In genomic region chr15:55796321-55796965, GRCh38 we compare ENCODE assay signal across 21 cellular contexts. TPM values are rescaled to one million over a fixed set of nuclear protein-coding genes. Genes with fewer than 3 reads are reported as not detected.
DNase-seq lines count a peak whose midpoint lies in the region; TF ChIP-seq lines count a peak whose summit lies in the region.
"Had no signal": no experiment of that assay in that cellular context is flagged by ENCODE, and none has a peak within 500 bp of the region (broad histone marks: within the 10 kb centered on the region; RNA-seq: fewer than 3 reads in every experiment).

No MANE protein-coding gene starts in this region.

- no peak for TF ChIP-seq POLR2A in suprapubic skin (IDR thresholded peaks at IDR 0.05)

- TF ChIP-seq CTCF in choroid plexus epithelial cell (conservative IDR thresholded peaks at IDR 0.05; ENCODE audit: low read depth, low read length), result no peak
- no peak for TF ChIP-seq CTCF in suprapubic skin (IDR thresholded peaks at IDR 0.05)

- H3K27me3 ChIP-seq in GM23248 (replicated peaks; ENCODE audit: insufficient read depth) (no peaks in the 10 kb centered on the region), suprapubic skin (no peaks in the 10 kb centered on the region)

- no peak overlapping the region for H3K27ac ChIP-seq in GM23248
- H3K27ac ChIP-seq in suprapubic skin, result no peak overlapping the region
- H3K27ac ChIP-seq: dorsolateral prefrontal cortex, parathyroid adenoma, WERI-Rb-1 had no signal

- no peak overlapping the region for H2AFZ ChIP-seq in GM23248
- H2AFZ ChIP-seq: parathyroid adenoma had no signal

- H3K9me3 ChIP-seq in GM23248 (ENCODE audit: low read depth), result no peaks in the 10 kb centered on the region
- H3K9me3 ChIP-seq in suprapubic skin, result no peaks in the 10 kb centered on the region
- H3K9me3 ChIP-seq: Caco-2 had no signal

- no peaks in the 10 kb centered on the region for H3F3A ChIP-seq in GM23248 (ENCODE audit: insufficient read depth)

- no peak for TF ChIP-seq EP300 in suprapubic skin (IDR thresholded peaks at IDR 0.05)

- no peaks in the 10 kb centered on the region for H3K36me3 ChIP-seq in GM23248 (ENCODE audit: low read depth)
- H3K36me3 ChIP-seq in suprapubic skin, result no peaks in the 10 kb centered on the region
- H3K36me3 ChIP-seq: WERI-Rb-1 had no signal

- no peak overlapping the region for H3K9ac ChIP-seq in GM23248
- H3K9ac ChIP-seq: parathyroid adenoma had no signal

- peak; percentile 33 for DNase-seq in GM23248
- peak; percentile 79 for DNase-seq in NCI-H69 (lab: John Stamatoyannopoulos, UW)
- DNase-seq in choroid plexus epithelial cell (ENCODE audit: low read depth), result peak; percentile 63
- peak; percentile 80 for DNase-seq in myocyte (ENCODE audit: low read depth)
- DNase-seq in OCI-M2 (lab: John Stamatoyannopoulos, UW; ENCODE audit: unreplicated experiment), result no peak
- no peak for DNase-seq in suprapubic skin (ENCODE audit: low spot score in 2 of 2)
- DNase-seq in HPDE6-E6E7 (ENCODE audit: extremely low spot score), result no peak
- no peak for DNase-seq in activated CD4-positive, alpha-beta T cell treated with anti-CD3 and anti-CD28 coated beads, Interleukin-2, amount 50 U/mL, for 48 hours
- DNase-seq: activated CD4-positive, alpha-beta memory T cell treated with anti-CD3 and anti-CD28 coated beads for 36 hours; activated naive CD4-positive, alpha-beta T cell treated with anti-CD3 and anti-CD28 coated beads, Interleukin-2, amount 10 ng/mL, durations not matched to agents 7 days and 5 days; activated T-cell treated with anti-CD3 and anti-CD28 coated beads, Interleukin-2, amount 50 U/mL, for 1 hour; Caco-2; dorsolateral prefrontal cortex; erythroblast; Kasumi-1; naive B cell; NCI-H1436 treated with DMSO at 0.1 percent for 48 hours; Right ventricle myocardium superior; T-helper 1 cell; WERI-Rb-1 had no signal

- no peaks in the 10 kb centered on the region for H3K9me2 ChIP-seq in GM23248 (ENCODE audit: insufficient read depth)

- H3K4me3 ChIP-seq in GM23248 (no peak overlapping the region), choroid plexus epithelial cell (ENCODE audit: low read depth, low read length) (no peak overlapping the region), suprapubic skin (no peak overlapping the region)
- H3K4me3 ChIP-seq: dorsolateral prefrontal cortex had no signal

- WGBS in GM23248 (ENCODE audit: low coverage in 1 of 2, low lambda C conversion rate in 2 of 2, missing lambda C conversion rate in 2 of 2), 2 experiments, result 36 to 39% methylated on average over 4 of the region's 4 CpGs
- WGBS in suprapubic skin, result 46% methylated on average over 4 of the region's 4 CpGs

- H4K20me1 ChIP-seq in GM23248 (ENCODE audit: insufficient read depth), result no peaks in the 10 kb centered on the region

- H3K4me1 ChIP-seq in GM23248 (ENCODE audit: insufficient read depth), result peaks cover 13% of the 10 kb centered on the region
- peaks cover 3% of the 10 kb centered on the region for H3K4me1 ChIP-seq in suprapubic skin

- in situ Hi-C loops in GM23248 (cut with MboI), result no loop called here

- no peak overlapping the region for H3K4me2 ChIP-seq in GM23248 (ENCODE audit: unreplicated experiment)

- no peaks in the 10 kb centered on the region for H3K79me2 ChIP-seq in GM23248 (ENCODE audit: insufficient read depth)
- H3K79me2 ChIP-seq: parathyroid adenoma had no signal

RNA-seq across cellular contexts. Expression of gene PRTG, which starts 53.5 kb away (rescaled TPM):
- under 0.01 TPM in 1 of 2 replicates, not detected in the other for total RNA-seq in GM23248 (2014; rRNA removed; shearing (Covaris generic))
- polyA plus RNA-seq in GM23248 (2016; fragmentation: Nextera tagmentation; extraction: Ambion mirVana), result not detected in 2 replicates
- total RNA-seq in myocyte (1.7 and 3.7 TPM in 2 replicates), suprapubic skin (under 1 TPM in 3 of 4 donors, not detected in 1; 0.08 to 0.49 (median 0.24) TPM)
- 0.87 TPM for polyA plus RNA-seq in myocyte (2012)
- total RNA-seq: activated CD4-positive, alpha-beta memory T cell treated with anti-CD3 and anti-CD28 coated beads for 36 hours had no signal

Comparison
In these comparisons a context has a peak if more than half of its experiments do, and no peak if none do; other contexts are left out.
1. DNase-seq: peak in GM23248 (single experiment), NCI-H69 (single experiment), choroid plexus epithelial cell (single experiment) and myocyte (single experiment); none in OCI-M2 (single experiment), suprapubic skin (0 of 2), HPDE6-E6E7 (single experiment) and activated CD4-positive, alpha-beta T cell treated with anti-CD3 and anti-CD28 coated beads, Interleukin-2, amount 50 U/mL, for 48 hours (0 of 2).